Comparison of ENCODE assay signal across 6 cellular contexts in the genomic region with DNA sequence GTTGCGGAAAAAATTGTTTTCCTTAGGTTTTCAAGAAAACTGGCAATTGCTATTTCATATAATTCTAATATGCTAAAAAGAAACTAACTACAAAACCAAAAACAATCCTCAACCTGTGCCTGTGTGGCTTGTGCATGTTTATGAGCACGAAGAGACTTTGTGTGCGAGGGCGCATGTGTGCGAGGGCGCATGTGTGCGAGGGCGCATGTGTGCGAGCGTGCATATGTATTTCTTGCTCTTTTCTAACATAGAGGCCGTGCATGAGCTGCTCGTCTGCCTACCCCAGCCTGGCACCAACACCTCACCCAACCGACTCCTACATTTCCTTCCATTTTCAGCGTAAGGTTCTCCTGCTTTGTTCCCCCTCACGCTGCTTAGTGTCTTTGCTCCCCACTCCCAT.
"Had no signal": no experiment of that assay in that cellular context is flagged by ENCODE, and none has a peak within 500 bp of the region (broad histone marks: within the 10 kb centered on the region; RNA-seq: fewer than 3 reads in every experiment).

No MANE protein-coding gene starts in this region.

- H3K9ac ChIP-seq: GM23248 had no signal

- H2AFZ ChIP-seq: GM23248 had no signal

- H3K27ac ChIP-seq: GM23248 had no signal

- DNase-seq: GM23248, GOT3, H7, HCEC 1CT, IMR-90 had no signal

- ATAC-seq: K562 had no signal

- H3K4me3 ChIP-seq: GM23248, K562 had no signal
